In the genomic region with DNA sequence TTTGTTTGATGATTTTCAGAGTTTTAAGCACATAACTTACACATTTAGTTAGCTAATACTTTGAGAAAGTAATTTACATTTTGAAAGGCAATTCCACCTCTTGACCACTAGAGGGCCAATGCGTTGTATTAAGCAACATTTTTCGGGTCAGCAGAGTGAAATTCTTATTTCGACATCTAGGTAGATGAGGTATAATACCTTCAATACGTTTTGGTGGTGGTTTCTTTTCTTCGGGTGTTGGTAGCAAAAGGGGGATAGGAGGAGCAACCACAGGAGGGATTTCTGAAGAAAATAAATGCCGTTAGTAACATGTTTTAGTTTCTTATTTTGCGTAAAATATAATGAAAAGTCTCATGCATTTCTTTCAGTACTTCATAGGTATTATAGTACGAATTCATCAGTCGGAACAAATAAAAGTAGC, we compare ENCODE assay signal across 9 cellular contexts.
DNase-seq lines count a peak whose midpoint lies in the region; ATAC-seq, FAIRE-seq and TF ChIP-seq lines count a peak whose summit lies in the region.
"Had no signal": no experiment of that assay in that cellular context is flagged by ENCODE, and none has a peak within 500 bp of the region (broad histone marks: within the 10 kb centered on the region; RNA-seq: fewer than 3 reads in every experiment).

No MANE protein-coding gene starts in this region.

- peak; percentile 82 for FAIRE-seq in K562 (lab: Jason Lieb, UNC)

- no peaks in the 10 kb centered on the region for H3K36me3 Mint-ChIP-seq in natural killer cell
- no peaks in the 10 kb centered on the region for H3K36me3 Mint-ChIP-seq in natural killer cell treated with Interleukin-12 subunit alpha and Interleukin-12 subunit beta and Interleukin-15 and Interleukin-18, amount 100 ng/mL, for 72 hours
- H3K36me3 Mint-ChIP-seq in activated T-cell treated with anti-CD3 and anti-CD28 coated beads, Interleukin-2, amount 50 U/mL, for 24 hours (ENCODE audit: low read depth), result peaks cover 7% of the 10 kb centered on the region

- peak; percentile 33 to 61 for TF ChIP-seq RAD21 in K562 (CRISPR knock-in tag; conservative IDR thresholded peaks at IDR 0.05 in 1 of 2, IDR thresholded peaks at IDR 0.05 in 1 of 2)

- H3K79me2 ChIP-seq in K562 (ENCODE audit: control insufficient read depth, insufficient read depth, low read length), result no peaks in the 10 kb centered on the region

- no peak overlapping the region for H3K27ac ChIP-seq in K562 (ENCODE audit: extremely low read depth, low read depth, low read length)

- H3K4me3 Mint-ChIP-seq in natural killer cell, result no peak overlapping the region
- H3K4me3 Mint-ChIP-seq in natural killer cell treated with Interleukin-12 subunit alpha and Interleukin-12 subunit beta and Interleukin-15 and Interleukin-18, amount 100 ng/mL, for 72 hours, result no peak overlapping the region
- no peak overlapping the region for H3K4me3 Mint-ChIP-seq in activated T-cell treated with anti-CD3 and anti-CD28 coated beads, Interleukin-2, amount 50 U/mL, for 24 hours

- intact Hi-C loops in natural killer cell (cut with micrococcal nuclease), result no loop called here
- intact Hi-C loops in K562 (cut with micrococcal nuclease), result loop anchor here (5.0 kb wide), 1 partner anchor 1051 kb away; no protein-coding TSS in a partner anchor
- intact Hi-C loops in Right ventricle myocardium superior (cut with DNase I), result no loop called here

- no peaks in the 10 kb centered on the region for H3K9me3 ChIP-seq in K562 (replicated peaks; ENCODE audit: control insufficient read depth, insufficient read depth, low read depth, low read length)
- H3K9me3 ChIP-seq: HAP-1 had no signal

- WGBS in K562 (ENCODE audit: insufficient coverage, low coverage, missing lambda C conversion rate), result 7% methylated on average over 9 of the region's 9 CpGs

- ATAC-seq in natural killer cell (peak in 1 of 3 donors; percentile 29), K562 (peak; percentile 67), HG03095 (IDR thresholded peaks at IDR 0.05; ENCODE audit: unreplicated experiment) (no peak), Right ventricle myocardium superior (ENCODE audit: poor library complexity) (no peak)
- no peak for ATAC-seq in natural killer cell treated with Interleukin-12 subunit alpha and Interleukin-12 subunit beta and Interleukin-15 and Interleukin-18, amount 100 ng/mL, for 72 hours

- H2AFZ ChIP-seq in K562 (ENCODE audit: low read depth, low read length), result no peak overlapping the region

- H3K9me1 ChIP-seq in K562 (ENCODE audit: control insufficient read depth, insufficient read depth, low read length), result no peaks in the 10 kb centered on the region

- 0 out of 5 replicates have a peak, but pooled peaks cover 0 to 3% of the 10 kb centered on the region in 2 experiments for H3K27me3 ChIP-seq in K562 (ENCODE audit: control insufficient read depth in 2 of 2, insufficient read depth in 2 of 2, low read length in 2 of 2)

- H3K9me3 Mint-ChIP-seq in natural killer cell, result no peaks in the 10 kb centered on the region
- H3K9me3 Mint-ChIP-seq in natural killer cell treated with Interleukin-12 subunit alpha and Interleukin-12 subunit beta and Interleukin-15 and Interleukin-18, amount 100 ng/mL, for 72 hours, result no peaks in the 10 kb centered on the region
- no peaks in the 10 kb centered on the region for H3K9me3 Mint-ChIP-seq in activated T-cell treated with anti-CD3 and anti-CD28 coated beads, Interleukin-2, amount 50 U/mL, for 24 hours

- CTCF ChIA-PET in K562 (lab: Yijun Ruan, JAX; ENCODE audit: low intra/inter-chr PET ratio), result interaction anchor here (0.5 kb wide), 1 partner anchor 25 kb away, joined by 3 read pairs; no protein-coding TSS in a partner anchor

- TF ChIP-seq POLR2A in K562 (conservative IDR thresholded peaks at IDR 0.05), result no peak

- no TSS peak for BruUV-seq in K562 (replicated peaks; lab: Mats Ljungman, UMichigan)

- peak; percentile 95 for TF ChIP-seq CTCF in natural killer cell (IDR thresholded peaks at IDR 0.05)
- peak; percentile 65 for TF ChIP-seq CTCF in LNCaP clone FGC (IDR thresholded peaks at IDR 0.05; ENCODE audit: control insufficient read depth, extremely low read depth, insufficient read depth)
- peak; percentile 66 to 87 (median 87) for TF ChIP-seq CTCF in K562 (IDR thresholded peaks at IDR 0.05 in 2 of 3, conservative IDR thresholded peaks at IDR 0.05 in 1 of 3; ENCODE audit: insufficient read depth in 2 of 3, low read depth in 1 of 3, low read length in 3 of 3)

- H3K4me3 ChIP-seq in LNCaP clone FGC (ENCODE audit: low read depth, low read length) (no peak overlapping the region), K562 (no peak overlapping the region)
- H3K4me3 ChIP-seq: HAP-1 had no signal

- no peak overlapping the region for H3K9ac ChIP-seq in K562 (ENCODE audit: insufficient read depth in 1 of 2, low read depth in 2 of 2, low read length in 2 of 2)

- H3K4me1 ChIP-seq in K562 (replicated peaks in 1 of 2; ENCODE audit: control insufficient read depth in 2 of 2, insufficient read depth in 2 of 2, low read length in 2 of 2), result no peaks in the 10 kb centered on the region

- no peak overlapping the region for H3K4me2 ChIP-seq in K562 (ENCODE audit: insufficient read depth, low read length)

- no peak for DNase-seq in natural killer cell
- no peak for DNase-seq in natural killer cell treated with Interleukin-12 subunit alpha and Interleukin-12 subunit beta and Interleukin-15 and Interleukin-18, amount 100 ng/mL, for 72 hours (ENCODE audit: low spot score)
- peak; percentile 1 for DNase-seq in LNCaP clone FGC (ENCODE audit: low read depth)
- DNase-seq in K562 (ENCODE audit: extremely low read depth in 1 of 4, low spot score in 3 of 4), result peak; percentile 44 to 49 (median 48)
- DNase-seq in myocyte (ENCODE audit: low read depth), result peak; percentile 33
- DNase-seq in activated T-cell treated with anti-CD3 and anti-CD28 coated beads, Interleukin-2, amount 50 U/mL, for 24 hours, result no peak
- no peak for DNase-seq in Right ventricle myocardium superior

- peaks cover 0 to 5% of the 10 kb centered on the region in 2 donors for H3K4me1 Mint-ChIP-seq in natural killer cell
- peaks cover 0 to 2% of the 10 kb centered on the region in 2 donors for H3K4me1 Mint-ChIP-seq in natural killer cell treated with Interleukin-12 subunit alpha and Interleukin-12 subunit beta and Interleukin-15 and Interleukin-18, amount 100 ng/mL, for 72 hours (ENCODE audit: low read depth in 2 of 2)
- peaks cover 1% of the 10 kb centered on the region for H3K4me1 Mint-ChIP-seq in activated T-cell treated with anti-CD3 and anti-CD28 coated beads, Interleukin-2, amount 50 U/mL, for 24 hours (ENCODE audit: low read depth)

- no peak overlapping the region for H3K27ac Mint-ChIP-seq in natural killer cell
- H3K27ac Mint-ChIP-seq in natural killer cell treated with Interleukin-12 subunit alpha and Interleukin-12 subunit beta and Interleukin-15 and Interleukin-18, amount 100 ng/mL, for 72 hours, result no peak overlapping the region
- H3K27ac Mint-ChIP-seq in activated T-cell treated with anti-CD3 and anti-CD28 coated beads, Interleukin-2, amount 50 U/mL, for 24 hours, result no peak overlapping the region

- in situ Hi-C loops in K562 (cut with MboI), result no loop called here

- peaks cover 0 to 2% of the 10 kb centered on the region in 2 donors for H3K27me3 Mint-ChIP-seq in natural killer cell (ENCODE audit: low read depth in 2 of 2)
- peaks cover 0 to 2% of the 10 kb centered on the region in 2 donors for H3K27me3 Mint-ChIP-seq in natural killer cell treated with Interleukin-12 subunit alpha and Interleukin-12 subunit beta and Interleukin-15 and Interleukin-18, amount 100 ng/mL, for 72 hours
- H3K27me3 Mint-ChIP-seq in activated T-cell treated with anti-CD3 and anti-CD28 coated beads, Interleukin-2, amount 50 U/mL, for 24 hours, result no peaks in the 10 kb centered on the region

- POLR2A ChIA-PET in K562 (lab: Yijun Ruan, JAX), result interaction anchor here (0.8 to 1.0 kb wide), 2 partner anchors 10 to 61 kb away, joined by 3 to 4 read pairs; no protein-coding TSS in a partner anchor

- no peak for TF ChIP-seq EP300 in K562 (IDR thresholded peaks at IDR 0.05; ENCODE audit: low read length)

- H4K20me1 ChIP-seq in K562 (replicated peaks; ENCODE audit: control insufficient read depth, insufficient read depth, low read length), result no peaks in the 10 kb centered on the region

- H3K36me3 ChIP-seq in K562 (ENCODE audit: control insufficient read depth, insufficient read depth, low read length), result no peaks in the 10 kb centered on the region
- H3K36me3 ChIP-seq: HAP-1 had no signal

TF ChIP-seq in K562, 482 proteins besides CTCF, POLR2A, EP300 and RAD21 (continues in another document):
- TF ChIP-seq RBM14 (IDR thresholded peaks at IDR 0.05; ENCODE audit: borderline replicate concordance, insufficient read depth, low read depth, low read length), result no peak
- no peak for TF ChIP-seq KDM2B (CRISPR knock-in tag; IDR thresholded peaks at IDR 0.05)
- TF ChIP-seq, protein P1, sequence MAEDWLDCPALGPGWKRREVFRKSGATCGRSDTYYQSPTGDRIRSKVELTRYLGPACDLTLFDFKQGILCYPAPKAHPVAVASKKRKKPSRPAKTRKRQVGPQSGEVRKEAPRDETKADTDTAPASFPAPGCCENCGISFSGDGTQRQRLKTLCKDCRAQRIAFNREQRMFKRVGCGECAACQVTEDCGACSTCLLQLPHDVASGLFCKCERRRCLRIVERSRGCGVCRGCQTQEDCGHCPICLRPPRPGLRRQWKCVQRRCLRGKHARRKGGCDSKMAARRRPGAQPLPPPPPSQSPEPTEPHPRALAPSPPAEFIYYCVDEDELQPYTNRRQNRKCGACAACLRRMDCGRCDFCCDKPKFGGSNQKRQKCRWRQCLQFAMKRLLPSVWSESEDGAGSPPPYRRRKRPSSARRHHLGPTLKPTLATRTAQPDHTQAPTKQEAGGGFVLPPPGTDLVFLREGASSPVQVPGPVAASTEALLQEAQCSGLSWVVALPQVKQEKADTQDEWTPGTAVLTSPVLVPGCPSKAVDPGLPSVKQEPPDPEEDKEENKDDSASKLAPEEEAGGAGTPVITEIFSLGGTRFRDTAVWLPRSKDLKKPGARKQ (CRISPR knock-in tag; IDR thresholded peaks at IDR 0.05), result 0 out of 2 replicates have a peak, but pooled peaks have one; percentile 50
- no peak for TF ChIP-seq ZNF282 (CRISPR knock-in tag; IDR thresholded peaks at IDR 0.05)
- no peak for TF ChIP-seq GTF2E2 (tag; IDR thresholded peaks at IDR 0.05)
- no peak for TF ChIP-seq DPF2 (IDR thresholded peaks at IDR 0.05)
- TF ChIP-seq CREBBP (IDR thresholded peaks at IDR 0.05; ENCODE audit: low read depth, low read length), result no peak
- no peak for TF ChIP-seq ZNF695 (CRISPR knock-in tag; IDR thresholded peaks at IDR 0.05)

Comparison
In these comparisons a context has a peak if more than half of its experiments do, and no peak if none do; other contexts are left out.
1. DNase-seq: peak in LNCaP clone FGC (single experiment), K562 (4 of 4) and myocyte (single experiment); none in natural killer cell (single experiment), natural killer cell treated with Interleukin-12 subunit alpha and Interleukin-12 subunit beta and Interleukin-15 and Interleukin-18, amount 100 ng/mL, for 72 hours (single experiment), activated T-cell treated with anti-CD3 and anti-CD28 coated beads, Interleukin-2, amount 50 U/mL, for 24 hours (single experiment) and Right ventricle myocardium superior (single experiment).
2. Peak in every context shown above with its lines, with median percentiles within 50 percentile points of each other: CTCF ChIP-seq.